ENCODE assay signal across 8 cellular contexts in genomic region chr1:97920275-97920831, GRCh38. TPM values are rescaled to one million over a fixed set of nuclear protein-coding genes. Genes with fewer than 3 reads are reported as not detected.
DNase-seq lines count a peak whose midpoint lies in the region; ATAC-seq and TF ChIP-seq lines count a peak whose summit lies in the region.

No MANE protein-coding gene starts in this region.

- ATAC-seq in GM21723 (IDR thresholded peaks at IDR 0.05; ENCODE audit: unreplicated experiment), result peak; percentile 37
- peak; percentile 59 for ATAC-seq in left lung

- intact Hi-C loops in mammary epithelial cell (cut with micrococcal nuclease) (loop anchor here (2.0 to 5.0 kb wide), 2 partner anchors 68 to 548 kb away; no protein-coding TSS in a partner anchor), left lung (cut with DNase I) (no loop called here)

- H3K4me3 ChIP-seq in mammary epithelial cell (replicated peaks in 1 of 3; ENCODE audit: insufficient read depth in 1 of 3, low read depth in 2 of 3, low read length in 3 of 3) (peak overlapping the region; percentile 73 to 100 (median 99)), left lung (peak overlapping the region; percentile 82 to 96), suprapubic skin (peak overlapping the region; percentile 90)

- TSS peak; percentile 26 for BruUV-seq in mammary epithelial cell (replicated peaks; lab: Mats Ljungman, UMichigan)

- CTCF ChIA-PET in mammary epithelial cell (lab: Charles Lee; ENCODE audit: low non-redundant PET), result interaction anchor here (0.6 kb wide), 1 partner anchor 549 kb away, joined by 3 read pairs; no protein-coding TSS in a partner anchor

- H3K4me2 ChIP-seq in mammary epithelial cell (ENCODE audit: insufficient read depth, low read depth, low read length), result peak overlapping the region; percentile 86

- peaks cover 52% of the 10 kb centered on the region for H3K79me2 ChIP-seq in mammary epithelial cell (ENCODE audit: insufficient read depth, low read length)

- 0% methylated on average over 6 of the region's 24 CpGs for WGBS in mammary epithelial cell (ENCODE audit: low coverage, missing lambda C conversion rate)
- 2% methylated on average over 20 of the region's 24 CpGs for WGBS in suprapubic skin

- peak overlapping the region; percentile 72 for H3K27ac ChIP-seq in mammary epithelial cell (ENCODE audit: insufficient read depth, low read depth, low read length)
- H3K27ac ChIP-seq in left lung, result peak overlapping the region; percentile 97 to 98
- peak overlapping the region; percentile 93 for H3K27ac ChIP-seq in suprapubic skin

- H3K9ac ChIP-seq in mammary epithelial cell (ENCODE audit: insufficient read depth, low read length), result peak overlapping the region; percentile 87

- no peaks in the 10 kb centered on the region for H3K27me3 ChIP-seq in mammary epithelial cell (ENCODE audit: insufficient read depth, low read length)
- H3K27me3 ChIP-seq in left lung, result no peaks in the 10 kb centered on the region
- H3K27me3 ChIP-seq in suprapubic skin, result no peaks in the 10 kb centered on the region

- DNase-seq in DMS53 (lab: John Stamatoyannopoulos, UW) (peak; percentile 79), NCI-H748 (lab: John Stamatoyannopoulos, UW; ENCODE audit: unreplicated experiment) (peak; percentile 69), mammary epithelial cell (peak; percentile 58), left lung (no peak), suprapubic skin (ENCODE audit: low spot score in 2 of 2) (no peak), NCI-H1694 treated with DMSO at 0.1 percent for 48 hours (lab: John Stamatoyannopoulos, UW) (no peak)
- DNase-seq in activated effector memory CD4-positive, alpha-beta T cell treated with anti-CD3 and anti-CD28 coated beads, Interleukin-2, amount 50 U/mL, for 16 hours, result no peak

- H3K36me3 ChIP-seq in mammary epithelial cell (ENCODE audit: insufficient read depth, low read length), result no peaks in the 10 kb centered on the region
- no peaks in the 10 kb centered on the region for H3K36me3 ChIP-seq in left lung
- no peaks in the 10 kb centered on the region for H3K36me3 ChIP-seq in suprapubic skin

- no peaks in the 10 kb centered on the region for H4K20me1 ChIP-seq in mammary epithelial cell (ENCODE audit: insufficient read depth, low read length)

- in situ Hi-C loops in mammary epithelial cell (cut with MboI; ENCODE audit: low sequenced_read_pairs in 2 of 2), result no loop called here

- no peak for TF ChIP-seq EP300 in suprapubic skin (IDR thresholded peaks at IDR 0.05)

- TF ChIP-seq CTCF in mammary epithelial cell (conservative IDR thresholded peaks at IDR 0.05 in 1 of 2, IDR thresholded peaks at IDR 0.05 in 1 of 2; ENCODE audit: extremely low read depth in 1 of 2, insufficient read depth in 1 of 2, low read depth in 1 of 2, low read length in 2 of 2) (no peak), left lung (IDR thresholded peaks at IDR 0.05) (no peak), suprapubic skin (IDR thresholded peaks at IDR 0.05) (no peak)

- H3K4me1 ChIP-seq in mammary epithelial cell (ENCODE audit: insufficient read depth, low read length) (peaks cover 17% of the 10 kb centered on the region), left lung (peaks cover 0 to 46% of the 10 kb centered on the region in 2 donors), suprapubic skin (peaks cover 21% of the 10 kb centered on the region)

- no peak for TF ChIP-seq POLR2A in suprapubic skin (IDR thresholded peaks at IDR 0.05)

- dilution Hi-C loops in mammary epithelial cell (cut with HindIII; ENCODE audit: low sequenced_read_pairs), result no loop called here

- H2AFZ ChIP-seq in mammary epithelial cell (ENCODE audit: low read depth, low read length), result peak overlapping the region; percentile 86

- H3K9me3 ChIP-seq in mammary epithelial cell (replicated peaks; ENCODE audit: insufficient read depth, low read length) (no peaks in the 10 kb centered on the region), left lung (no peaks in the 10 kb centered on the region), suprapubic skin (no peaks in the 10 kb centered on the region)

RNA-seq across cellular contexts. Expression of gene DPYD, which starts 0.5 kb away (rescaled TPM):
- total RNA-seq in mammary epithelial cell, result 10 to 100 TPM; 16.8 to 24.3 TPM
- polyA plus RNA-seq in mammary epithelial cell, result 8.8 TPM
- polyA minus RNA-seq in mammary epithelial cell, result 20.5 TPM
- 100 to 1,000 TPM in 1 of 2 donors, 10 to 100 TPM in 1; 63.3 to 106 TPM for total RNA-seq in left lung
- 10 to 100 TPM; 10.1 to 31.9 (median 11.6) TPM for total RNA-seq in suprapubic skin

Comparison
In these comparisons a context has a peak if more than half of its experiments do, and no peak if none do; other contexts are left out.
1. DNase-seq: peak in DMS53 (single experiment), NCI-H748 (single experiment) and mammary epithelial cell (single experiment); none in left lung (0 of 2), suprapubic skin (0 of 2), NCI-H1694 treated with DMSO at 0.1 percent for 48 hours (single experiment) and activated effector memory CD4-positive, alpha-beta T cell treated with anti-CD3 and anti-CD28 coated beads, Interleukin-2, amount 50 U/mL, for 16 hours (single experiment).
2. Peak in every context shown above with its lines, with median percentiles within 50 percentile points of each other: H3K27ac ChIP-seq and H3K4me3 ChIP-seq.